In the genomic region with DNA sequence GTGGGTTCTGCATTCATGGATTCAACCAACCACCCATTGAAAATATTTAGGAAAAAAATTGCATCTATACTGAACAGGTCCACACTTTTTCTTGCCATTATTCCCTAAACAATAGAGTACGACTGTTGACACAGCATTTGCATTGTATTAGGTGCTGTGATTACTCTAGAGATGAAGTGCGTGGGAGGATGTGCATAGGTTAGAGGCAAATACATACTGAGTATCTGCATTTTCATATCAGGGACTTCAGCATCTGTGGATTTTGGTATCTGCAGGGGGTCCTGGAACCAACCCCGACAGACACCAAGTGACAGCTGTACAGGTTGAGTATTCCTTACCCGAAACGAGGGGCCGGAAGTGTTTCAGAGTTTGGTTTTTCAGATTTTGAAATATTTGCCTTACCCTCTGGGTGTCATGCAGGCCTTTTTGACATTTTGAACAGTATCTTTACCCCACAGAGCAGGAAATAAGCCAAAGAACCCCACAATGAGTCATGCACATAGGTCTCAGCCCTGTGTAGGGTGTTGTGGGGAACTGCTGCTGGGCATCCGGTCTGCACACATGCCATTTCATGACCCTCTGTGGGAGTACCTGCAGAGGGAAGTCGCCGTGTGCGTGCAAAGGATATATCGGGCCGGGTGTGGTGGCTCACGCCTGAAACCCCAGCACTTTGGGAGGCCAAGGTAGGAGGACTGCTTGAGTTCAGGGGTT, we compare ENCODE assay signal across 8 cellular contexts. TPM values are rescaled to one million over a fixed set of nuclear protein-coding genes. Genes with fewer than 3 reads are reported as not detected.
DNase-seq lines count a peak whose midpoint lies in the region; ATAC-seq and TF ChIP-seq lines count a peak whose summit lies in the region.

No MANE protein-coding gene starts in this region.

- H3K9me2 ChIP-seq in PC-3 (replicated peaks; ENCODE audit: low read length), result no peaks in the 10 kb centered on the region

- peaks cover 2% of the 10 kb centered on the region; the same call in 1 of the 2 replicates for H3K4me1 ChIP-seq in PC-3 (ENCODE audit: insufficient read depth, low read length)

- peak; percentile 99 for ATAC-seq in GM18868 (IDR thresholded peaks at IDR 0.05; ENCODE audit: unreplicated experiment)
- ATAC-seq in PC-3, result peak; percentile 58
- ATAC-seq in GM21528 (IDR thresholded peaks at IDR 0.05; ENCODE audit: low FRiP score, unreplicated experiment), result no peak

- no peak overlapping the region for H3K4me2 ChIP-seq in PC-3 (ENCODE audit: low read length)

- CTCF ChIA-PET in PC-3 (lab: Charles Lee), result no interaction called here

- no peak overlapping the region for H3K9ac ChIP-seq in PC-3 (ENCODE audit: low read length)

- no peaks in the 10 kb centered on the region for H4K20me1 ChIP-seq in PC-3 (ENCODE audit: low read length)

- no peak overlapping the region for H2AFZ ChIP-seq in PC-3 (ENCODE audit: low read length)

- H3K79me2 ChIP-seq in PC-3 (ENCODE audit: low read length), result no peaks in the 10 kb centered on the region

- no peaks in the 10 kb centered on the region for H3K9me3 ChIP-seq in PC-3 (ENCODE audit: low read length)

- H3K4me3 ChIP-seq in PC-3 (ENCODE audit: low read length), result no peak overlapping the region

- POLR2A ChIA-PET in PC-3 (lab: Charles Lee; ENCODE audit: unreplicated experiment), result no interaction called here

- intact Hi-C loops in PC-3 (cut with micrococcal nuclease), result no loop called here

- peak; percentile 3 for DNase-seq in PC-3
- DNase-seq in activated T-helper 1 cell treated with anti-CD3 and anti-CD28 coated beads, Interleukin-2, amount 50 U/mL, for 16 hours (ENCODE audit: low read depth in 1 of 2, low spot score in 1 of 2), result peak; percentile 41 to 55
- peak; percentile 51 for DNase-seq in stimulated activated CD4-positive, alpha-beta T cell treated with anti-CD3 and anti-CD28 coated beads, Interleukin-12 subunit alpha, Interleukin-12 subunit beta, amount 100 ng/mL, for 4 hours
- no peak for DNase-seq in kidney glomerular epithelial cell (lab: John Stamatoyannopoulos, UW)
- no peak for DNase-seq in NCI-H1417 (lab: John Stamatoyannopoulos, UW)
- DNase-seq in HUDEP-2 (lab: John Stamatoyannopoulos, UW; ENCODE audit: unreplicated experiment in 76 of 76), result no peak

- TF ChIP-seq CTCF in PC-3 (conservative IDR thresholded peaks at IDR 0.05; ENCODE audit: low read depth, low read length), result no peak

- H3K27me3 ChIP-seq in PC-3 (ENCODE audit: low read length), result no peaks in the 10 kb centered on the region

- H3K36me3 ChIP-seq in PC-3 (ENCODE audit: low read depth, low read length), result no peaks in the 10 kb centered on the region; the same call in none of the 2 replicates

- no TSS peak for BruUV-seq in PC-3 (replicated peaks; lab: Mats Ljungman, UMichigan)

- no peaks in the 10 kb centered on the region for H3F3A ChIP-seq in PC-3 (ENCODE audit: low read length, unreplicated experiment)

- H3K27ac ChIP-seq in PC-3 (ENCODE audit: low read length), result no peak overlapping the region

RNA-seq across cellular contexts. Expression of gene NUDT5, which starts 14.5 kb away (rescaled TPM):
- total RNA-seq in PC-3 (2014; rRNA removed), result 39.3 and 57.0 TPM in 2 replicates

RNA-seq across cellular contexts. Expression of gene CDC123, which starts 14.8 kb away (rescaled TPM):
- total RNA-seq in PC-3 (2014; rRNA removed), result 74.2 and 110 TPM in 2 replicates

RNA-seq across cellular contexts. Expression of gene SEC61A2, which starts 51.7 kb away (rescaled TPM):
- total RNA-seq in PC-3 (2014; rRNA removed), result 2.2 and 5.5 TPM in 2 replicates

Comparison
In these comparisons a context has a peak if more than half of its experiments do, and no peak if none do; other contexts are left out.
1. DNase-seq: peak in PC-3 (single experiment), activated T-helper 1 cell treated with anti-CD3 and anti-CD28 coated beads, Interleukin-2, amount 50 U/mL, for 16 hours (2 of 2) and stimulated activated CD4-positive, alpha-beta T cell treated with anti-CD3 and anti-CD28 coated beads, Interleukin-12 subunit alpha, Interleukin-12 subunit beta, amount 100 ng/mL, for 4 hours (single experiment); none in kidney glomerular epithelial cell (single experiment), NCI-H1417 (0 of 3) and HUDEP-2 (0 of 76).